ENCODE assay signal across 8 cellular contexts in the genomic region with DNA sequence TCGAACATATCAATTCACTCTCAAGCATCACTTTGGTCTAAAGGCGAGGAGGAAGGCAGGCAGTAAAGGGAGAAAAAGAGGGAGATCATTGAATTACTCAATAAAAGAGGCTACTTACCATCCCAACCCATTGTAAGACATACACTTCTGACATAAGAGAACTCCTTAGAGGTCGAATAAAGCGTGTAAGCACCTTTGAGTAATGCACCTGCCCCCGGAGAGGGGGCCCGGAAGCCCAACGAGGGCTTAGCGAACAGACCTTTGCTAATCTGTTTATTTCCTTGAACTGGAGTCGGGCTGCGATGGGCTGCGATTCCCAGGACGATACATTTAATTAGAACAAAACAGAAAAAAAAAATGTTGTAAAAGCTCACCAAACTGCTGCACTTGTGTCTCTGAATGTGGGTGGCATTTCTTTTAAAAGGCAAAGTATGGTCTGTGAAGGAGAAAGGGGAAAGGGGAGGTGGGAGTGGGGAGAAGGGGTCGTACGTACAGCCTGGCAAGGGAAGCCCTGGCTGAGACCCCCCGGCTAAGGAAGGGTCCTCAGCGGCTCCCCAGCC. TPM values are rescaled to one million over a fixed set of nuclear protein-coding genes. Genes with fewer than 3 reads are reported as not detected.
DNase-seq lines count a peak whose midpoint lies in the region; ATAC-seq, FAIRE-seq and TF ChIP-seq lines count a peak whose summit lies in the region.

No MANE protein-coding gene starts in this region.

- H3K23ac ChIP-seq in neuronal stem cell (ENCODE audit: low read depth, low read length, poor library complexity): peak overlapping the region; percentile 92

- H2BK120ac ChIP-seq in neuronal stem cell (ENCODE audit: low read depth, low read length): no peak overlapping the region

- POLR2A ChIA-PET in A673 (lab: Charles Lee; ENCODE audit: low non-redundant PET): no interaction called here
- POLR2A ChIA-PET in activated CD4-positive, alpha-beta memory T cell treated with anti-CD3 and anti-CD28 coated beads for 36 hours (lab: Charles Lee): interaction anchor here (0.9 to 9.4 kb wide), 8 partner anchors 15 to 326 kb away, joined by 3 to 205 read pairs (median 6); a partner anchor contains a TSS

- peaks cover 2% of the 10 kb centered on the region for H3K79me1 ChIP-seq in neuronal stem cell (ENCODE audit: low read depth, low read length)

- H3K4me3 Mint-ChIP-seq in activated CD4-positive, alpha-beta memory T cell treated with anti-CD3 and anti-CD28 coated beads for 36 hours: peak overlapping the region; percentile 85

- H2BK15ac ChIP-seq in neuronal stem cell (ENCODE audit: low read length): peak overlapping the region; percentile 81

- H3K9me3 ChIP-seq in A673 (ENCODE audit: low read depth, low read length, poor library complexity, severe bottlenecking) (no peaks in the 10 kb centered on the region), endocrine pancreas (ENCODE audit: control insufficient read depth, low read length) (no peaks in the 10 kb centered on the region), neuronal stem cell (replicated peaks in 1 of 2; ENCODE audit: control insufficient read depth in 2 of 2, insufficient read depth in 1 of 2, low read depth in 1 of 2, low read length in 2 of 2) (no peaks in the 10 kb centered on the region)

- TF ChIP-seq CTCF in A673 (conservative IDR thresholded peaks at IDR 0.05; ENCODE audit: low read depth, low read length) (no peak), HL-60 (IDR thresholded peaks at IDR 0.05; ENCODE audit: insufficient read depth, low read length) (no peak)

- no peak for FAIRE-seq in GM12892 (lab: Jason Lieb, UNC)

- BruUV-seq in A673 (replicated peaks; lab: Mats Ljungman, UMichigan): no TSS peak

- H3K14ac ChIP-seq in neuronal stem cell (ENCODE audit: low read length): no peak overlapping the region

- H3K27ac ChIP-seq in A673 (ENCODE audit: low read depth, low read length, poor library complexity, severe bottlenecking): peak overlapping the region; percentile 100
- H3K27ac ChIP-seq in HL-60 (replicated peaks): peak overlapping the region; percentile 99
- peak overlapping the region; percentile 93 for H3K27ac ChIP-seq in neuronal stem cell (replicated peaks; ENCODE audit: low read length)

- DNase-seq in A673 (ENCODE audit: low spot score): peak; percentile 28
- DNase-seq in HL-60 (ENCODE audit: low read depth in 1 of 2, low spot score in 1 of 2): peak in 1 of 2 experiments; percentile 21
- DNase-seq in activated CD4-positive, alpha-beta memory T cell treated with anti-CD3 and anti-CD28 coated beads for 36 hours: peak; percentile 61
- DNase-seq in neuronal stem cell (ENCODE audit: low spot score): no peak
- DNase-seq in GM12892 (ENCODE audit: insufficient read length): no peak

- no CpG with 5 or more reads among the region's 16 CpGs for WGBS in neuronal stem cell (ENCODE audit: extremely low coverage in 2 of 2, insufficient read length in 2 of 2, insufficient replicate concordance in 1 of 2), 2 donors

- H3K4me1 ChIP-seq in A673 (ENCODE audit: insufficient read depth, low read length, poor library complexity, severe bottlenecking): peaks cover 34% of the 10 kb centered on the region
- H3K4me1 ChIP-seq in endocrine pancreas (ENCODE audit: control insufficient read depth, insufficient read depth, low read length): peaks cover 16% of the 10 kb centered on the region
- peaks cover 12 to 26% of the 10 kb centered on the region in 2 donors for H3K4me1 ChIP-seq in neuronal stem cell (ENCODE audit: control insufficient read depth in 2 of 2, insufficient read depth in 1 of 2, low read depth in 1 of 2, low read length in 2 of 2)

- no peak overlapping the region for H2AFZ ChIP-seq in neuronal stem cell (ENCODE audit: low read length)

- CTCF ChIA-PET in A673 (lab: Charles Lee): interaction anchor here (0.6 kb wide), 1 partner anchor 216 kb away, joined by 3 read pairs; no protein-coding TSS in a partner anchor
- CTCF ChIA-PET in activated CD4-positive, alpha-beta memory T cell treated with anti-CD3 and anti-CD28 coated beads for 36 hours (lab: Charles Lee): interaction anchor here (1.5 kb wide), 1 partner anchor 31 kb away, joined by 3 read pairs; no protein-coding TSS in a partner anchor

- H3K4me1 Mint-ChIP-seq in activated CD4-positive, alpha-beta memory T cell treated with anti-CD3 and anti-CD28 coated beads for 36 hours (ENCODE audit: low read depth): peaks cover 50% of the 10 kb centered on the region

- no peaks in the 10 kb centered on the region for H3K27me3 Mint-ChIP-seq in activated CD4-positive, alpha-beta memory T cell treated with anti-CD3 and anti-CD28 coated beads for 36 hours

- intact Hi-C loops in A673 (cut with micrococcal nuclease; ENCODE audit: unreplicated experiment): loop anchor here (10.0 kb wide), 1 partner anchor 326 kb away; a partner anchor contains a TSS
- intact Hi-C loops in activated CD4-positive, alpha-beta memory T cell treated with anti-CD3 and anti-CD28 coated beads for 36 hours (cut with micrococcal nuclease): loop anchor here (5.0 kb wide), 1 partner anchor 323 kb away; a partner anchor contains a TSS

- H4K8ac ChIP-seq in neuronal stem cell (ENCODE audit: low read depth, low read length): no peak overlapping the region

- H3K27ac Mint-ChIP-seq in activated CD4-positive, alpha-beta memory T cell treated with anti-CD3 and anti-CD28 coated beads for 36 hours: peak overlapping the region; percentile 97

- H3K27me3 ChIP-seq in A673 (replicated peaks; ENCODE audit: insufficient read depth, low read depth, low read length, poor library complexity): no peaks in the 10 kb centered on the region
- H3K27me3 ChIP-seq in HL-60 (ENCODE audit: insufficient read depth, poor library complexity, severe bottlenecking): no peaks in the 10 kb centered on the region
- no peaks in the 10 kb centered on the region for H3K27me3 ChIP-seq in endocrine pancreas (ENCODE audit: control insufficient read depth, insufficient read depth, low read length)
- no peaks in the 10 kb centered on the region for H3K27me3 ChIP-seq in neuronal stem cell (ENCODE audit: control insufficient read depth in 3 of 3, insufficient read depth in 3 of 3, low read depth in 1 of 3, low read length in 3 of 3)

- ATAC-seq in GM18517 (IDR thresholded peaks at IDR 0.05; ENCODE audit: unreplicated experiment) (no peak), HG02798 (IDR thresholded peaks at IDR 0.05; ENCODE audit: poor library complexity, unreplicated experiment) (no peak)

- H3K4ac ChIP-seq in neuronal stem cell (ENCODE audit: low read length): no peak overlapping the region

- H3K4me2 ChIP-seq in neuronal stem cell (ENCODE audit: insufficient read depth, low read length, poor library complexity, severe bottlenecking): peak overlapping the region; percentile 86

- no peaks in the 10 kb centered on the region for H3K9me3 Mint-ChIP-seq in activated CD4-positive, alpha-beta memory T cell treated with anti-CD3 and anti-CD28 coated beads for 36 hours

- peaks cover 19% of the 10 kb centered on the region for H3K36me3 ChIP-seq in A673 (ENCODE audit: insufficient read depth, low read length, poor library complexity, severe bottlenecking)
- no peaks in the 10 kb centered on the region for H3K36me3 ChIP-seq in endocrine pancreas (ENCODE audit: control insufficient read depth, insufficient read depth, low read length)
- peaks cover 0 to 50% of the 10 kb centered on the region in 2 donors for H3K36me3 ChIP-seq in neuronal stem cell (replicated peaks in 1 of 2; ENCODE audit: control insufficient read depth in 2 of 2, insufficient read depth in 2 of 2, low read length in 2 of 2)

- H3K9ac ChIP-seq in endocrine pancreas (ENCODE audit: control insufficient read depth, insufficient read depth, low read length) (peak overlapping the region; percentile 91), neuronal stem cell (ENCODE audit: low read depth, low read length, poor library complexity) (peak overlapping the region; percentile 91)

- H2BK5ac ChIP-seq in neuronal stem cell (ENCODE audit: low read length): peak overlapping the region; percentile 95

- peak overlapping the region; percentile 96 for H3K4me3 ChIP-seq in A673 (ENCODE audit: low read depth, low read length, poor library complexity, severe bottlenecking)
- peak overlapping the region; percentile 66 for H3K4me3 ChIP-seq in HL-60 (replicated peaks; ENCODE audit: insufficient read depth, low read length)
- peak overlapping the region; percentile 79 for H3K4me3 ChIP-seq in endocrine pancreas (ENCODE audit: control insufficient read depth, insufficient read depth, low read length)
- peak overlapping the region; percentile 64 to 87 for H3K4me3 ChIP-seq in neuronal stem cell (ENCODE audit: low read length in 2 of 2)

- H2BK12ac ChIP-seq in neuronal stem cell (ENCODE audit: low read length): no peak overlapping the region

- no peak; the same call in 1 of the 2 replicates for TF ChIP-seq POLR2A in GM12892 (IDR thresholded peaks at IDR 0.05; ENCODE audit: low read depth, low read length)

- H3K18ac ChIP-seq in neuronal stem cell (ENCODE audit: low read length): peak overlapping the region; percentile 86

- no peak overlapping the region for H4K91ac ChIP-seq in neuronal stem cell (ENCODE audit: low read depth, low read length, poor library complexity)

- peak overlapping the region; percentile 100 for H2AK5ac ChIP-seq in neuronal stem cell (ENCODE audit: low read depth, low read length)

- peaks cover 55% of the 10 kb centered on the region for H3K36me3 Mint-ChIP-seq in activated CD4-positive, alpha-beta memory T cell treated with anti-CD3 and anti-CD28 coated beads for 36 hours

RNA-seq across cellular contexts. Expression of a gene that starts 3.0 kb away (rescaled TPM):
- total RNA-seq in A673 (2021): 94.4 and 94.8 TPM in 2 replicates
- 10 to 100 TPM; 77.1 to 78.6 TPM for total RNA-seq in activated CD4-positive, alpha-beta memory T cell treated with anti-CD3 and anti-CD28 coated beads for 36 hours
- 19.2 TPM for polyA plus RNA-seq in neuronal stem cell (2013, experiment 1 of 2)
- 19.1 TPM for polyA plus RNA-seq in neuronal stem cell (2013, experiment 2 of 2)
- 26.0 TPM for polyA plus RNA-seq in GM12892 (2012; ENCODE audit: missing spikeins)

RNA-seq across cellular contexts. Expression of a gene that starts 20.0 kb away (rescaled TPM):
- total RNA-seq in A673 (2021): 302 and 314 TPM in 2 replicates
- total RNA-seq in activated CD4-positive, alpha-beta memory T cell treated with anti-CD3 and anti-CD28 coated beads for 36 hours: 100 to 1,000 TPM; 154 to 157 TPM
- 238 TPM for polyA plus RNA-seq in neuronal stem cell (2013, experiment 1 of 2)
- 232 TPM for polyA plus RNA-seq in neuronal stem cell (2013, experiment 2 of 2)
- 109 TPM for polyA plus RNA-seq in GM12892 (2012; ENCODE audit: missing spikeins)

Comparison
In these comparisons a context has a peak if more than half of its experiments do, and no peak if none do; other contexts are left out.
1. DNase-seq: peak in A673 (single experiment) and activated CD4-positive, alpha-beta memory T cell treated with anti-CD3 and anti-CD28 coated beads for 36 hours (single experiment); none in neuronal stem cell (single experiment) and GM12892 (single experiment).
2. Peak in every context shown above with its lines, with median percentiles within 50 percentile points of each other: H3K27ac ChIP-seq and H3K4me3 ChIP-seq.